Comparison of ENCODE assay signal across 17 cellular contexts in genomic region chr6:142912125-142912524, GRCh38. TPM values are rescaled to one million over a fixed set of nuclear protein-coding genes. Genes with fewer than 3 reads are reported as not detected.
DNase-seq lines count a peak whose midpoint lies in the region; ATAC-seq lines count a peak whose summit lies in the region.
"Had no signal": no experiment of that assay in that cellular context is flagged by ENCODE, and none has a peak within 500 bp of the region (broad histone marks: within the 10 kb centered on the region; RNA-seq: fewer than 3 reads in every experiment).

No MANE protein-coding gene starts in this region.

- peaks cover 15% of the 10 kb centered on the region for H3K36me3 Mint-ChIP-seq in activated naive CD4-positive, alpha-beta T cell treated with anti-CD3 and anti-CD28 coated beads for 36 hours (ENCODE audit: low read depth)
- peaks cover 6% of the 10 kb centered on the region for H3K36me3 Mint-ChIP-seq in T-helper 17 cell (ENCODE audit: low read depth)
- peaks cover 6% of the 10 kb centered on the region for H3K36me3 Mint-ChIP-seq in effector memory CD8-positive, alpha-beta T cell (ENCODE audit: insufficient read depth)
- H3K36me3 Mint-ChIP-seq in stimulated activated effector memory CD8-positive, alpha-beta T cell treated with anti-CD3 and anti-CD28 coated beads, Interleukin-12 subunit alpha, Interleukin-12 subunit beta, amount 100 ng/mL, for 72 hours: peaks cover 35% of the 10 kb centered on the region

- H3K4me3 Mint-ChIP-seq in activated naive CD4-positive, alpha-beta T cell treated with anti-CD3 and anti-CD28 coated beads for 36 hours: no peak overlapping the region
- peak overlapping the region; percentile 89 for H3K4me3 Mint-ChIP-seq in T-helper 17 cell
- H3K4me3 Mint-ChIP-seq in effector memory CD8-positive, alpha-beta T cell: peak overlapping the region; percentile 77 to 88
- H3K4me3 Mint-ChIP-seq in stimulated activated effector memory CD8-positive, alpha-beta T cell treated with anti-CD3 and anti-CD28 coated beads, Interleukin-12 subunit alpha, Interleukin-12 subunit beta, amount 100 ng/mL, for 72 hours: peak overlapping the region; percentile 58

- H3K27me3 Mint-ChIP-seq in activated naive CD4-positive, alpha-beta T cell treated with anti-CD3 and anti-CD28 coated beads for 36 hours (ENCODE audit: low read depth): no peaks in the 10 kb centered on the region
- no peaks in the 10 kb centered on the region for H3K27me3 Mint-ChIP-seq in T-helper 17 cell
- H3K27me3 Mint-ChIP-seq in effector memory CD8-positive, alpha-beta T cell: no peaks in the 10 kb centered on the region

- H3K4me3 ChIP-seq in right cardiac atrium (ENCODE audit: low read length): no peak overlapping the region
- H3K4me3 ChIP-seq: right atrium auricular region, suprapubic skin had no signal

- no peaks in the 10 kb centered on the region for H3K9me3 Mint-ChIP-seq in activated naive CD4-positive, alpha-beta T cell treated with anti-CD3 and anti-CD28 coated beads for 36 hours
- H3K9me3 Mint-ChIP-seq in effector memory CD8-positive, alpha-beta T cell: peaks cover 0 to 5% of the 10 kb centered on the region in 2 donors
- no peaks in the 10 kb centered on the region for H3K9me3 Mint-ChIP-seq in stimulated activated effector memory CD8-positive, alpha-beta T cell treated with anti-CD3 and anti-CD28 coated beads, Interleukin-12 subunit alpha, Interleukin-12 subunit beta, amount 100 ng/mL, for 72 hours

- peak overlapping the region; percentile 96 for H3K27ac Mint-ChIP-seq in activated naive CD4-positive, alpha-beta T cell treated with anti-CD3 and anti-CD28 coated beads for 36 hours
- H3K27ac Mint-ChIP-seq in T-helper 17 cell: no peak overlapping the region
- H3K27ac Mint-ChIP-seq in effector memory CD8-positive, alpha-beta T cell: peak overlapping the region; percentile 89 to 95
- H3K27ac Mint-ChIP-seq in stimulated activated effector memory CD8-positive, alpha-beta T cell treated with anti-CD3 and anti-CD28 coated beads, Interleukin-12 subunit alpha, Interleukin-12 subunit beta, amount 100 ng/mL, for 72 hours: peak overlapping the region; percentile 90

- H3K4me1 ChIP-seq in right cardiac atrium (ENCODE audit: control insufficient read depth, insufficient read depth, low read length): peaks cover 6% of the 10 kb centered on the region
- H3K4me1 ChIP-seq: right atrium auricular region, suprapubic skin had no signal

- intact Hi-C loops in activated naive CD4-positive, alpha-beta T cell treated with anti-CD3 and anti-CD28 coated beads for 36 hours (cut with micrococcal nuclease): no loop called here
- intact Hi-C loops in right cardiac atrium (cut with DNase I): no loop called here

- CTCF ChIA-PET in activated naive CD4-positive, alpha-beta T cell treated with anti-CD3 and anti-CD28 coated beads for 36 hours (lab: Charles Lee): interaction anchor here (1.4 to 1.6 kb wide), 3 partner anchors 26 to 30 kb away, joined by 3 to 7 read pairs (median 4); no protein-coding TSS in a partner anchor

- H3K9me3 ChIP-seq in T-helper 17 cell (ENCODE audit: control insufficient read depth, low read length, poor library complexity, severe bottlenecking): no peaks in the 10 kb centered on the region
- H3K9me3 ChIP-seq in right cardiac atrium (ENCODE audit: control insufficient read depth, low read length): no peaks in the 10 kb centered on the region
- H3K9me3 ChIP-seq: right atrium auricular region, suprapubic skin had no signal

- 95% methylated on average over 4 of the region's 4 CpGs for WGBS in right cardiac atrium

- DNase-seq in activated naive CD4-positive, alpha-beta T cell treated with anti-CD3 and anti-CD28 coated beads for 36 hours: no peak
- no peak for DNase-seq in activated naive CD4-positive, alpha-beta T cell treated with anti-CD3 and anti-CD28 coated beads, Interleukin-2, amount 50 U/mL, for 16 hours
- DNase-seq in T-helper 17 cell (no peak), right cardiac atrium (no peak), GDM1 (lab: John Stamatoyannopoulos, UW) (no peak)
- no peak for DNase-seq in effector memory CD8-positive, alpha-beta T cell
- DNase-seq in stimulated activated effector memory CD8-positive, alpha-beta T cell treated with anti-CD3 and anti-CD28 coated beads, Interleukin-12 subunit alpha, Interleukin-12 subunit beta, amount 100 ng/mL, for 72 hours (ENCODE audit: low spot score in 2 of 2): no peak
- DNase-seq: activated effector memory CD4-positive, alpha-beta T cell treated with Interleukin-2 at 50 U/mL for 16 hours; Calu3; NCI-H187; NCI-H510A treated with DMSO at 0.1 percent for 48 hours; nucleus accumbens; SHP77 had no signal

- no peaks in the 10 kb centered on the region for H3K27me3 ChIP-seq in right cardiac atrium (ENCODE audit: control insufficient read depth, insufficient read depth)
- H3K27me3 ChIP-seq: right atrium auricular region, suprapubic skin had no signal

- no peak overlapping the region for H3K27ac ChIP-seq in right cardiac atrium (ENCODE audit: low read length)
- H3K27ac ChIP-seq: right atrium auricular region, suprapubic skin had no signal

- peaks cover 90% of the 10 kb centered on the region for H3K4me1 Mint-ChIP-seq in activated naive CD4-positive, alpha-beta T cell treated with anti-CD3 and anti-CD28 coated beads for 36 hours (ENCODE audit: low read depth)
- peaks cover 74% of the 10 kb centered on the region for H3K4me1 Mint-ChIP-seq in T-helper 17 cell
- H3K4me1 Mint-ChIP-seq in effector memory CD8-positive, alpha-beta T cell (ENCODE audit: low read depth in 2 of 2): peaks cover 55 to 74% of the 10 kb centered on the region in 2 donors
- H3K4me1 Mint-ChIP-seq in stimulated activated effector memory CD8-positive, alpha-beta T cell treated with anti-CD3 and anti-CD28 coated beads, Interleukin-12 subunit alpha, Interleukin-12 subunit beta, amount 100 ng/mL, for 72 hours: peaks cover 73% of the 10 kb centered on the region

- ATAC-seq in T-helper 17 cell (no peak), GM19324 (IDR thresholded peaks at IDR 0.05; ENCODE audit: low FRiP score, unreplicated experiment) (no peak), right cardiac atrium (no peak)
- no peak for ATAC-seq in effector memory CD8-positive, alpha-beta T cell (replicated peaks)
- ATAC-seq in stimulated activated effector memory CD8-positive, alpha-beta T cell treated with anti-CD3 and anti-CD28 coated beads, Interleukin-12 subunit alpha, Interleukin-12 subunit beta, amount 100 ng/mL, for 72 hours: no peak
- ATAC-seq: left lobe of liver had no signal

RNA-seq across cellular contexts. Expression of gene HIVEP2, which starts 32.9 kb away (rescaled TPM):
- total RNA-seq in activated naive CD4-positive, alpha-beta T cell treated with anti-CD3 and anti-CD28 coated beads for 36 hours: 10 to 100 TPM; 22.0 to 24.1 TPM
- 10 to 100 TPM; 73.6 to 78.6 TPM for total RNA-seq in T-helper 17 cell
- total RNA-seq in right cardiac atrium: 10 to 100 TPM; 14.6 to 29.0 (median 18.0) TPM
- polyA plus RNA-seq in right cardiac atrium: 4.5 TPM
